Comparison of ENCODE assay signal across 8 cellular contexts in genomic region chr13:51584731-51585191, GRCh38. TPM values are rescaled to one million over a fixed set of nuclear protein-coding genes. Genes with fewer than 3 reads are reported as not detected.
DNase-seq lines count a peak whose midpoint lies in the region; ATAC-seq, FAIRE-seq and TF ChIP-seq lines count a peak whose summit lies in the region.

No MANE protein-coding gene starts in this region.

- no TSS peak for BruUV-seq in Panc1 (replicated peaks; lab: Mats Ljungman, UMichigan)

- H3K27me3 ChIP-seq in Panc1 (ENCODE audit: control insufficient read depth, insufficient read depth, low read length): no peaks in the 10 kb centered on the region
- H3K27me3 ChIP-seq in pancreas: no peaks in the 10 kb centered on the region

- TF ChIP-seq CTCF in Panc1 (IDR thresholded peaks at IDR 0.05) (no peak), glutamatergic neuron (IDR thresholded peaks at IDR 0.05; ENCODE audit: partially characterized antibody, unreplicated experiment) (no peak), pancreas (IDR thresholded peaks at IDR 0.05) (no peak), type B pancreatic cell (conservative IDR thresholded peaks at IDR 0.05) (peak; percentile 18)

- CTCF ChIA-PET in Panc1 (lab: Charles Lee): no interaction called here
- CTCF ChIA-PET in activated naive CD4-positive, alpha-beta T cell treated with anti-CD3 and anti-CD28 coated beads for 36 hours (lab: Charles Lee): interaction anchor here (0.8 to 2.6 kb wide), 6 partner anchors 11 to 213 kb away, joined by 3 to 10 read pairs (median 8); no protein-coding TSS in a partner anchor

- peaks cover 36% of the 10 kb centered on the region for H3K4me1 Mint-ChIP-seq in activated naive CD4-positive, alpha-beta T cell treated with anti-CD3 and anti-CD28 coated beads for 36 hours (ENCODE audit: low read depth)
- H3K4me1 Mint-ChIP-seq in glutamatergic neuron (ENCODE audit: low read depth, unreplicated experiment): peaks cover 18% of the 10 kb centered on the region
- peaks cover 40% of the 10 kb centered on the region for H3K4me1 Mint-ChIP-seq in type B pancreatic cell (ENCODE audit: unreplicated experiment)

- WGBS in pancreas, 2 donors: 0% methylated on average over 36 to 43 of the region's 43 CpGs

- ATAC-seq in HG03378 (IDR thresholded peaks at IDR 0.05; ENCODE audit: unreplicated experiment) (peak; percentile 20), Panc1 (peak; percentile 69), pancreas (peak; percentile 27 to 39 (median 33))

- H3K9me3 ChIP-seq in Panc1 (ENCODE audit: control insufficient read depth, insufficient read depth, low read depth, low read length): no peaks in the 10 kb centered on the region
- no peaks in the 10 kb centered on the region for H3K9me3 ChIP-seq in pancreas

- no peaks in the 10 kb centered on the region for H3K27me3 Mint-ChIP-seq in activated naive CD4-positive, alpha-beta T cell treated with anti-CD3 and anti-CD28 coated beads for 36 hours (ENCODE audit: low read depth)
- H3K27me3 Mint-ChIP-seq in glutamatergic neuron (ENCODE audit: unreplicated experiment): peaks cover 2% of the 10 kb centered on the region
- no peaks in the 10 kb centered on the region for H3K27me3 Mint-ChIP-seq in type B pancreatic cell

- H3K9me3 Mint-ChIP-seq in activated naive CD4-positive, alpha-beta T cell treated with anti-CD3 and anti-CD28 coated beads for 36 hours: no peaks in the 10 kb centered on the region
- H3K9me3 Mint-ChIP-seq in glutamatergic neuron (ENCODE audit: unreplicated experiment): peaks cover 10% of the 10 kb centered on the region
- no peaks in the 10 kb centered on the region for H3K9me3 Mint-ChIP-seq in type B pancreatic cell

- H3K4me3 ChIP-seq in Panc1 (ENCODE audit: low read depth in 2 of 2, low read length in 2 of 2) (peak overlapping the region; percentile 85 to 92), pancreas (peak overlapping the region; percentile 88 to 96 (median 92))

- peak in 8 of 14 donors; percentile 53 to 81 (median 66) for DNase-seq in C1 segment of cervical spinal cord (lab: John Stamatoyannopoulos, UW)
- DNase-seq in GM19238 (ENCODE audit: insufficient read length, low spot score): peak; percentile 27
- DNase-seq in Panc1 (ENCODE audit: low read depth, low spot score): no peak
- DNase-seq in activated naive CD4-positive, alpha-beta T cell treated with anti-CD3 and anti-CD28 coated beads for 36 hours: peak; percentile 64
- DNase-seq in glutamatergic neuron: peak; percentile 69
- peak in 5 of 6 donors; percentile 60 to 89 (median 71) for DNase-seq in pancreas
- peak; percentile 74 for DNase-seq in type B pancreatic cell (ENCODE audit: extremely low spot score, unreplicated experiment)

- peak overlapping the region; percentile 88 for H3K4me3 Mint-ChIP-seq in activated naive CD4-positive, alpha-beta T cell treated with anti-CD3 and anti-CD28 coated beads for 36 hours
- H3K4me3 Mint-ChIP-seq in glutamatergic neuron (ENCODE audit: unreplicated experiment): peak overlapping the region; percentile 99
- peak overlapping the region; percentile 94 for H3K4me3 Mint-ChIP-seq in type B pancreatic cell

- H3K36me3 ChIP-seq in Panc1 (ENCODE audit: control insufficient read depth, insufficient read depth, low read length) (no peaks in the 10 kb centered on the region), pancreas (no peaks in the 10 kb centered on the region)

- peak overlapping the region; percentile 77 for H3K27ac Mint-ChIP-seq in activated naive CD4-positive, alpha-beta T cell treated with anti-CD3 and anti-CD28 coated beads for 36 hours
- peak overlapping the region; percentile 87 for H3K27ac Mint-ChIP-seq in glutamatergic neuron (ENCODE audit: unreplicated experiment)
- peak overlapping the region; percentile 93 for H3K27ac Mint-ChIP-seq in type B pancreatic cell

- peak overlapping the region; percentile 83 for H3K27ac ChIP-seq in Panc1 (ENCODE audit: low read length)
- H3K27ac ChIP-seq in pancreas: peak overlapping the region; percentile 85 to 95 (median 92)

- intact Hi-C loops in Panc1 (cut with micrococcal nuclease; ENCODE audit: unreplicated experiment) (no loop called here), pancreas (cut with DNase I) (loop anchor here in 2 of 3 donors (5.0 to 10.0 kb wide), 4 partner anchors 130 to 200 kb away; partner anchors contain the start of gene INTS6 (in 2 of the 2))
- intact Hi-C loops in activated naive CD4-positive, alpha-beta T cell treated with anti-CD3 and anti-CD28 coated beads for 36 hours (cut with micrococcal nuclease): loop anchor here (1.0 to 5.0 kb wide), 17 partner anchors 30 to 1792 kb away; partner anchors contain the start of genes ALG11, CKAP2, INTS6 and KPNA3

- H3K36me3 Mint-ChIP-seq in activated naive CD4-positive, alpha-beta T cell treated with anti-CD3 and anti-CD28 coated beads for 36 hours (ENCODE audit: low read depth): no peaks in the 10 kb centered on the region
- H3K36me3 Mint-ChIP-seq in glutamatergic neuron (ENCODE audit: unreplicated experiment) (no peaks in the 10 kb centered on the region), type B pancreatic cell (no peaks in the 10 kb centered on the region)

- H3K4me1 ChIP-seq in Panc1 (ENCODE audit: control insufficient read depth, insufficient read depth, low read length): peaks cover 24% of the 10 kb centered on the region
- peaks cover 3 to 35% (median 29%) of the 10 kb centered on the region in 3 donors for H3K4me1 ChIP-seq in pancreas

- in situ Hi-C loops in Panc1 (cut with HindIII; ENCODE audit: low pct_unique_long_range_greater_than_20kb, low sequenced_read_pairs): no loop called here

- POLR2A ChIA-PET in Panc1 (lab: Charles Lee): no interaction called here

- no peak for FAIRE-seq in pancreas (lab: Jason Lieb, UNC)

RNA-seq across cellular contexts. Expression of gene WDFY2, which starts 0.5 kb away (rescaled TPM):
- total RNA-seq in Panc1 (2021; ENCODE audit: unreplicated experiment) (7.8 TPM), glutamatergic neuron (ENCODE audit: unreplicated experiment) (43.0 TPM), pancreas (10 to 100 TPM; 16.0 to 25.2 (median 17.5) TPM), type B pancreatic cell (ENCODE audit: low replicate concordance) (17.5 and 20.3 TPM in 2 replicates)
- polyA plus RNA-seq in Panc1 (2012; ENCODE audit: insufficient read length): 10.3 TPM
- 10 to 100 TPM in 1 of 2 experiments, 1 to 10 TPM in 1; 8.3 to 11.3 TPM for total RNA-seq in activated naive CD4-positive, alpha-beta T cell treated with anti-CD3 and anti-CD28 coated beads for 36 hours
- polyA plus RNA-seq in pancreas: 10 to 100 TPM; 11.4 to 16.3 TPM
